22 cellular contexts compared by ENCODE assay signal in genomic region chr3:38630591-38630990, GRCh38. TPM values are rescaled to one million over a fixed set of nuclear protein-coding genes. Genes with fewer than 3 reads are reported as not detected.
"Had no signal": no experiment of that assay in that cellular context is flagged by ENCODE, and none has a peak within 500 bp of the region (broad histone marks: within the 10 kb centered on the region; RNA-seq: fewer than 3 reads in every experiment).

No MANE protein-coding gene starts in this region.

- H3K4me1 ChIP-seq: esophagus squamous epithelium, gastroesophageal sphincter, left lung, pancreas, right lobe of liver, suprapubic skin, tibial artery, upper lobe of left lung, uterus had no signal

- H3K27me3 ChIP-seq: pancreas, right lobe of liver, tibial artery, upper lobe of left lung, uterus had no signal

- H3K36me3 Mint-ChIP-seq: naive B cell; stimulated activated effector memory CD8-positive, alpha-beta T cell treated with anti-CD3 and anti-CD28 coated beads, Interleukin-12 subunit alpha, Interleukin-12 subunit beta, amount 100 ng/mL, for 72 hours had no signal

- H3K9me3 Mint-ChIP-seq: effector memory CD8-positive, alpha-beta T cell; stimulated activated effector memory CD8-positive, alpha-beta T cell treated with anti-CD3 and anti-CD28 coated beads, Interleukin-12 subunit alpha, Interleukin-12 subunit beta, amount 100 ng/mL, for 72 hours had no signal

- H3K4me3 Mint-ChIP-seq: effector memory CD8-positive, alpha-beta T cell; naive B cell; stimulated activated effector memory CD8-positive, alpha-beta T cell treated with anti-CD3 and anti-CD28 coated beads, Interleukin-12 subunit alpha, Interleukin-12 subunit beta, amount 100 ng/mL, for 72 hours had no signal

- H3K9me3 ChIP-seq: esophagus squamous epithelium, gastroesophageal sphincter, left lung, pancreas, right lobe of liver, suprapubic skin, tibial artery, upper lobe of left lung, uterus had no signal

- H3K4me3 ChIP-seq: esophagus squamous epithelium, gastroesophageal sphincter, left lung, lung, pancreas, right lobe of liver, suprapubic skin, tibial artery, upper lobe of left lung, uterus had no signal

- H3K36me3 ChIP-seq: esophagus squamous epithelium, gastroesophageal sphincter, left lung, pancreas, right lobe of liver, suprapubic skin, tibial artery, upper lobe of left lung, uterus had no signal

- ATAC-seq: effector memory CD8-positive, alpha-beta T cell; gastroesophageal sphincter; left lung; pancreas; right lobe of liver; stimulated activated effector memory CD8-positive, alpha-beta T cell treated with anti-CD3 and anti-CD28 coated beads, Interleukin-12 subunit alpha, Interleukin-12 subunit beta, amount 100 ng/mL, for 72 hours; stimulated activated naive CD8-positive, alpha-beta T cell treated with anti-CD3 and anti-CD28 coated beads, Interleukin-15, Interleukin-2, amounts not matched to agents 100 U/mL and 50 U/mL, for 24 hours had no signal

- DNase-seq: effector memory CD8-positive, alpha-beta T cell; esophagus squamous epithelium; foreskin fibroblast; kidney glomerular epithelial cell; left lung; mesendoderm; naive B cell; nucleus accumbens; pancreas; right lobe of liver; stimulated activated CD4-positive, alpha-beta T cell treated with anti-CD3 and anti-CD28 coated beads, Interleukin-4, amount 100 ng/mL, for 1 hour; stimulated activated CD8-positive, alpha-beta memory T cell treated with anti-CD3 and anti-CD28 coated beads, Interleukin-4, amount 100 ng/mL, for 48 hours; stimulated activated naive CD8-positive, alpha-beta T cell treated with anti-CD3 and anti-CD28 coated beads, Interleukin-15, Interleukin-2, amounts not matched to agents 100 U/mL and 50 U/mL, for 24 hours; tibial artery; upper lobe of left lung; uterus had no signal

- H3K27ac ChIP-seq: esophagus squamous epithelium, gastroesophageal sphincter, left lung, pancreas, right lobe of liver, suprapubic skin, tibial artery, upper lobe of left lung, uterus had no signal

- H3K27ac Mint-ChIP-seq: effector memory CD8-positive, alpha-beta T cell; naive B cell; progenitor cell of endocrine pancreas; stimulated activated effector memory CD8-positive, alpha-beta T cell treated with anti-CD3 and anti-CD28 coated beads, Interleukin-12 subunit alpha, Interleukin-12 subunit beta, amount 100 ng/mL, for 72 hours had no signal

RNA-seq across cellular contexts. Expression of gene SCN5A, which starts 18.9 kb away (rescaled TPM):
- polyA plus RNA-seq: neural cell had no signal
